1 cellular context compared by ENCODE assay signal in genomic region chr22:21020802-21021429, GRCh38.
TF ChIP-seq lines count a peak whose summit lies in the region.

No MANE protein-coding gene starts in this region.

TF ChIP-seq in K562, 482 proteins besides CTCF, POLR2A, EP300 and RAD21 (continued from another document and continues in another):
- TF ChIP-seq ZNF449 (CRISPR knock-in tag; IDR thresholded peaks at IDR 0.05) (no peak), MED1 (CRISPR knock-in tag; IDR thresholded peaks at IDR 0.05; ENCODE audit: borderline replicate concordance) (no peak), SRSF3 (IDR thresholded peaks at IDR 0.05; ENCODE audit: insufficient read depth, low read length) (no peak), SREBF1 (IDR thresholded peaks at IDR 0.05; ENCODE audit: borderline replicate concordance, low read depth, low read length) (no peak), ZBTB9 (CRISPR knock-in tag; IDR thresholded peaks at IDR 0.05) (peak; percentile 54; the same call in 1 of the 2 replicates), MTA1 (IDR thresholded peaks at IDR 0.05; ENCODE audit: borderline replicate concordance) (no peak), BCOR (IDR thresholded peaks at IDR 0.05) (no peak), CUX1 (CRISPR knock-in tag; IDR thresholded peaks at IDR 0.05) (no peak), ZNF583 (CRISPR knock-in tag; IDR thresholded peaks at IDR 0.05) (peak; percentile 51; the same call in 1 of the 2 replicates), HCFC1 (IDR thresholded peaks at IDR 0.05; ENCODE audit: low read depth, low read length) (peak; percentile 43), FOXP4 (CRISPR knock-in tag; IDR thresholded peaks at IDR 0.05; ENCODE audit: borderline replicate concordance) (no peak), E2F5 (CRISPR knock-in tag; IDR thresholded peaks at IDR 0.05) (no peak), MXD1 (CRISPR knock-in tag; IDR thresholded peaks at IDR 0.05; ENCODE audit: borderline replicate concordance, poor library complexity, severe bottlenecking) (no peak), HMBOX1 (IDR thresholded peaks at IDR 0.05) (no peak), PCBP2 (IDR thresholded peaks at IDR 0.05; ENCODE audit: low read depth, low read length, poor library complexity, severe bottlenecking) (no peak), CREM (IDR thresholded peaks at IDR 0.05; ENCODE audit: low read depth) (no peak), ZFX (CRISPR knock-in tag; IDR thresholded peaks at IDR 0.05) (no peak), STAG1 (CRISPR knock-in tag; IDR thresholded peaks at IDR 0.05; ENCODE audit: borderline replicate concordance) (no peak), CCNT2 (IDR thresholded peaks at IDR 0.05; ENCODE audit: borderline replicate concordance, extremely low read depth, insufficient read length, low read depth, low read length) (no peak), ZKSCAN1 (IDR thresholded peaks at IDR 0.05; ENCODE audit: low read depth, low read length) (0 out of 2 replicates have a peak, but pooled peaks have one; percentile 9), PPARD (CRISPR knock-in tag; IDR thresholded peaks at IDR 0.05) (no peak), ZNF212 (CRISPR knock-in tag; IDR thresholded peaks at IDR 0.05) (no peak), BMI1 (IDR thresholded peaks at IDR 0.05; ENCODE audit: low read length) (no peak), JUND (IDR thresholded peaks at IDR 0.05; ENCODE audit: borderline replicate concordance, low read depth, low read length) (peak; percentile 61), JUND (tag; IDR thresholded peaks at IDR 0.05; ENCODE audit: borderline replicate concordance, low read depth, low read length) (0 out of 3 replicates have a peak, but pooled peaks have one; percentile 36), BRF2 (IDR thresholded peaks at IDR 0.05; ENCODE audit: borderline replicate concordance, insufficient read depth, insufficient read length) (no peak), DLX4 (CRISPR knock-in tag; IDR thresholded peaks at IDR 0.05) (no peak)
